8 cellular contexts compared by ENCODE assay signal in genomic region chr1:37553598-37553926, GRCh38. TPM values are rescaled to one million over a fixed set of nuclear protein-coding genes. Genes with fewer than 3 reads are reported as not detected.
DNase-seq lines count a peak whose midpoint lies in the region; ATAC-seq, FAIRE-seq and TF ChIP-seq lines count a peak whose summit lies in the region.

No MANE protein-coding gene starts in this region.

- no peak for TF ChIP-seq POLR2A in thyroid gland (IDR thresholded peaks at IDR 0.05)

- no peak for FAIRE-seq in keratinocyte (lab: Jason Lieb, UNC)

- peak overlapping the region; percentile 96 for H3K27ac Mint-ChIP-seq in activated CD8-positive, alpha-beta memory T cell treated with anti-CD3 and anti-CD28 coated beads, Interleukin-2, amount 10 ng/mL, durations not matched to agents 7 days and 5 days
- H3K27ac Mint-ChIP-seq in activated T-helper 2 cell treated with anti-CD3 and anti-CD28 coated beads, Interferon-gamma antibody, Interleukin-2, Interleukin-4, amounts not matched to agents 10 μg/mL and 5 μg/mL and 100 μg/mL, durations not matched to agents 14 hours and 24 hours and 36 hours: peak overlapping the region; percentile 93

- peak overlapping the region; percentile 86 for H2AFZ ChIP-seq in keratinocyte (ENCODE audit: control insufficient read depth, low read length)

- ATAC-seq in activated CD8-positive, alpha-beta memory T cell treated with anti-CD3 and anti-CD28 coated beads, Interleukin-2, amount 10 ng/mL, durations not matched to agents 7 days and 5 days: no peak
- no peak for ATAC-seq in GM19328 (IDR thresholded peaks at IDR 0.05; ENCODE audit: unreplicated experiment)
- no peak for ATAC-seq in HG03521 (IDR thresholded peaks at IDR 0.05; ENCODE audit: unreplicated experiment)
- no peak for ATAC-seq in GM21737 (IDR thresholded peaks at IDR 0.05; ENCODE audit: unreplicated experiment)

- H3K27me3 ChIP-seq in keratinocyte (ENCODE audit: control insufficient read depth, extremely low read depth, insufficient read depth, low read length): no peaks in the 10 kb centered on the region
- no peaks in the 10 kb centered on the region for H3K27me3 ChIP-seq in thyroid gland

- dilution Hi-C loops in keratinocyte (cut with MboI; ENCODE audit: extremely low pct_ligation_motif_present, low sequenced_read_pairs): no loop called here

- H3K79me2 ChIP-seq in keratinocyte (ENCODE audit: control insufficient read depth, insufficient read depth, low read length): peaks cover 41% of the 10 kb centered on the region

- WGBS in thyroid gland, 2 donors: 3 to 7% methylated on average over 11 of the region's 11 CpGs

- H4K20me1 ChIP-seq in keratinocyte (ENCODE audit: control insufficient read depth, extremely low read depth, insufficient read depth, low read length): no peaks in the 10 kb centered on the region

- CTCF ChIA-PET in activated CD8-positive, alpha-beta memory T cell treated with anti-CD3 and anti-CD28 coated beads, Interleukin-2, amount 10 ng/mL, durations not matched to agents 7 days and 5 days (lab: Charles Lee): interaction anchor here (1.0 to 2.0 kb wide), 7 partner anchors 39 to 307 kb away, joined by 3 to 11 read pairs (median 6); partner anchors contain the start of genes MEAF6 and MTF1

- H3K9me1 ChIP-seq in keratinocyte (ENCODE audit: control insufficient read depth, extremely low read depth, insufficient read depth, low read length): peaks cover 3% of the 10 kb centered on the region

- no peak for DNase-seq in activated CD8-positive, alpha-beta memory T cell treated with anti-CD3 and anti-CD28 coated beads, Interleukin-2, amount 10 ng/mL, durations not matched to agents 7 days and 5 days
- no peak for DNase-seq in activated CD8-positive, alpha-beta memory T cell treated with anti-CD3 and anti-CD28 coated beads for 24 hours
- no peak for DNase-seq in activated T-helper 2 cell treated with anti-CD3 and anti-CD28 coated beads, Interferon-gamma antibody, Interleukin-2, Interleukin-4, amounts not matched to agents 10 μg/mL and 5 μg/mL and 100 μg/mL, durations not matched to agents 14 hours and 24 hours and 36 hours (ENCODE audit: low spot score)
- DNase-seq in keratinocyte (ENCODE audit: low read depth, low spot score) (no peak), thyroid gland (no peak)

- H3K4me1 ChIP-seq in keratinocyte (ENCODE audit: control insufficient read depth, extremely low read depth, insufficient read depth, low read length): peaks cover 21% of the 10 kb centered on the region
- H3K4me1 ChIP-seq in thyroid gland: peaks cover 21 to 28% of the 10 kb centered on the region in 2 donors

- H3K4me1 Mint-ChIP-seq in activated CD8-positive, alpha-beta memory T cell treated with anti-CD3 and anti-CD28 coated beads, Interleukin-2, amount 10 ng/mL, durations not matched to agents 7 days and 5 days: peaks cover 55% of the 10 kb centered on the region
- H3K4me1 Mint-ChIP-seq in activated T-helper 2 cell treated with anti-CD3 and anti-CD28 coated beads, Interferon-gamma antibody, Interleukin-2, Interleukin-4, amounts not matched to agents 10 μg/mL and 5 μg/mL and 100 μg/mL, durations not matched to agents 14 hours and 24 hours and 36 hours (ENCODE audit: low read depth): peaks cover 41% of the 10 kb centered on the region

- peak overlapping the region; percentile 94 for H3K4me3 Mint-ChIP-seq in activated CD8-positive, alpha-beta memory T cell treated with anti-CD3 and anti-CD28 coated beads, Interleukin-2, amount 10 ng/mL, durations not matched to agents 7 days and 5 days
- H3K4me3 Mint-ChIP-seq in activated T-helper 2 cell treated with anti-CD3 and anti-CD28 coated beads, Interferon-gamma antibody, Interleukin-2, Interleukin-4, amounts not matched to agents 10 μg/mL and 5 μg/mL and 100 μg/mL, durations not matched to agents 14 hours and 24 hours and 36 hours (ENCODE audit: low read depth): peak overlapping the region; percentile 98

- peak overlapping the region; percentile 95 for H3K4me2 ChIP-seq in keratinocyte (ENCODE audit: control insufficient read depth, extremely low read depth, insufficient read depth, low read depth, low read length)

- TF ChIP-seq CTCF in keratinocyte (optimal IDR thresholded peaks at IDR 0.05 in 1 of 3, IDR thresholded peaks at IDR 0.05 in 1 of 3, conservative IDR thresholded peaks at IDR 0.05 in 1 of 3; ENCODE audit: extremely low read depth in 1 of 3, insufficient read depth in 2 of 3, low read length in 3 of 3): no peak
- no peak for TF ChIP-seq CTCF in thyroid gland (IDR thresholded peaks at IDR 0.05)

- H3K27me3 Mint-ChIP-seq in activated CD8-positive, alpha-beta memory T cell treated with anti-CD3 and anti-CD28 coated beads, Interleukin-2, amount 10 ng/mL, durations not matched to agents 7 days and 5 days: no peaks in the 10 kb centered on the region
- H3K27me3 Mint-ChIP-seq in activated T-helper 2 cell treated with anti-CD3 and anti-CD28 coated beads, Interferon-gamma antibody, Interleukin-2, Interleukin-4, amounts not matched to agents 10 μg/mL and 5 μg/mL and 100 μg/mL, durations not matched to agents 14 hours and 24 hours and 36 hours (ENCODE audit: low read depth): no peaks in the 10 kb centered on the region

- H3K9me3 ChIP-seq in keratinocyte (ENCODE audit: control insufficient read depth, low read depth, low read length) (no peaks in the 10 kb centered on the region), thyroid gland (no peaks in the 10 kb centered on the region)

- H3K27ac ChIP-seq in keratinocyte (ENCODE audit: control insufficient read depth, insufficient read depth, low read length) (peak overlapping the region; percentile 88), thyroid gland (peak overlapping the region in 2 of 3 donors; percentile 69 to 79)

- peaks cover 2 to 15% of the 10 kb centered on the region in 2 experiments for H3K36me3 ChIP-seq in keratinocyte (ENCODE audit: control insufficient read depth in 2 of 2, extremely low read depth in 1 of 2, insufficient read depth in 2 of 2, low read length in 2 of 2)
- H3K36me3 ChIP-seq in thyroid gland: peaks cover 0 to 20% of the 10 kb centered on the region in 2 donors

- H3K4me3 ChIP-seq in keratinocyte (ENCODE audit: control insufficient read depth in 2 of 3, extremely low read depth in 1 of 3, insufficient read depth in 2 of 3, low read depth in 1 of 3, low read length in 3 of 3) (peak overlapping the region; percentile 94 to 98 (median 98)), thyroid gland (replicated peaks in 1 of 3) (peak overlapping the region; percentile 97)

- intact Hi-C loops in activated T-helper 2 cell treated with anti-CD3 and anti-CD28 coated beads, Interferon-gamma antibody, Interleukin-2, Interleukin-4, amounts not matched to agents 10 μg/mL and 5 μg/mL and 100 μg/mL, durations not matched to agents 14 hours and 24 hours and 36 hours (cut with micrococcal nuclease): loop anchor here (5.0 kb wide), 3 partner anchors 41 to 254 kb away; partner anchors contain the start of genes C1orf122, MEAF6 and YRDC
- intact Hi-C loops in thyroid gland (cut with DNase I): loop anchor here (10.0 kb wide), 1 partner anchor 141 kb away; the partner anchor contains the start of gene CDCA8

- peaks cover 36% of the 10 kb centered on the region for H3K36me3 Mint-ChIP-seq in activated CD8-positive, alpha-beta memory T cell treated with anti-CD3 and anti-CD28 coated beads, Interleukin-2, amount 10 ng/mL, durations not matched to agents 7 days and 5 days
- H3K36me3 Mint-ChIP-seq in activated T-helper 2 cell treated with anti-CD3 and anti-CD28 coated beads, Interferon-gamma antibody, Interleukin-2, Interleukin-4, amounts not matched to agents 10 μg/mL and 5 μg/mL and 100 μg/mL, durations not matched to agents 14 hours and 24 hours and 36 hours (ENCODE audit: low read depth): peaks cover 49% of the 10 kb centered on the region

- H3K9ac ChIP-seq in keratinocyte (ENCODE audit: control insufficient read depth, extremely low read depth, insufficient read depth, low read length): peak overlapping the region; percentile 95

- H3K9me3 Mint-ChIP-seq in activated CD8-positive, alpha-beta memory T cell treated with anti-CD3 and anti-CD28 coated beads, Interleukin-2, amount 10 ng/mL, durations not matched to agents 7 days and 5 days (ENCODE audit: low read depth): no peaks in the 10 kb centered on the region
- H3K9me3 Mint-ChIP-seq in activated T-helper 2 cell treated with anti-CD3 and anti-CD28 coated beads, Interferon-gamma antibody, Interleukin-2, Interleukin-4, amounts not matched to agents 10 μg/mL and 5 μg/mL and 100 μg/mL, durations not matched to agents 14 hours and 24 hours and 36 hours: no peaks in the 10 kb centered on the region

RNA-seq across cellular contexts. Expression of gene SNIP1, which starts 0.5 kb away (rescaled TPM):
- 10 to 100 TPM; 28.4 to 29.4 TPM for total RNA-seq in activated CD8-positive, alpha-beta memory T cell treated with anti-CD3 and anti-CD28 coated beads, Interleukin-2, amount 10 ng/mL, durations not matched to agents 7 days and 5 days
- 26.1 and 27.8 TPM in 2 replicates for total RNA-seq in activated T-helper 2 cell treated with anti-CD3 and anti-CD28 coated beads, Interferon-gamma antibody, Interleukin-2, Interleukin-4, amounts not matched to agents 10 μg/mL and 5 μg/mL and 100 μg/mL, durations not matched to agents 14 hours and 24 hours and 36 hours
- polyA plus RNA-seq in keratinocyte: 6.7 to 8.9 TPM (median 7.1 TPM) in 3 replicates
- polyA plus RNA-seq in keratinocyte (2011; ENCODE audit: low read depth): 11.6 TPM
- polyA plus RNA-seq in keratinocyte (2011; cell fraction: cytosol; rRNA removed): 3.9 and 5.9 TPM in 2 replicates
- polyA plus RNA-seq in keratinocyte (2011; cell fraction: nucleus; rRNA removed): 12.5 and 16.8 TPM in 2 replicates
- polyA plus RNA-seq in keratinocyte (2012; ENCODE audit: low replicate concordance): 7.1 and 7.9 TPM in 2 replicates
- polyA minus RNA-seq in keratinocyte: 5.3 to 12.3 TPM (median 8.6 TPM) in 3 replicates
- 6.9 TPM for polyA minus RNA-seq in keratinocyte (2011; cell fraction: cytosol; rRNA and poly(A)+ RNA removed)
- 15.0 and 18.6 TPM in 2 replicates for polyA minus RNA-seq in keratinocyte (2011; cell fraction: nucleus; rRNA and poly(A)+ RNA removed)
- 10 to 100 TPM in 3 of 4 donors, 1 to 10 TPM in 1; 8.1 to 16.7 (median 13.0) TPM for total RNA-seq in thyroid gland

RNA-seq across cellular contexts. Expression of gene DNALI1, which starts 3.2 kb away (rescaled TPM):
- total RNA-seq in activated CD8-positive, alpha-beta memory T cell treated with anti-CD3 and anti-CD28 coated beads, Interleukin-2, amount 10 ng/mL, durations not matched to agents 7 days and 5 days: under 1 TPM; 0.26 to 0.30 TPM
- total RNA-seq in activated T-helper 2 cell treated with anti-CD3 and anti-CD28 coated beads, Interferon-gamma antibody, Interleukin-2, Interleukin-4, amounts not matched to agents 10 μg/mL and 5 μg/mL and 100 μg/mL, durations not matched to agents 14 hours and 24 hours and 36 hours: not detected in 2 replicates
- polyA plus RNA-seq in keratinocyte: 0.06 to 0.14 TPM (median 0.06 TPM) in 3 replicates
- not detected for polyA plus RNA-seq in keratinocyte (2011; ENCODE audit: low read depth)
- 0.03 TPM in 1 of 2 replicates, not detected in the other for polyA plus RNA-seq in keratinocyte (2011; cell fraction: cytosol; rRNA removed)
- 0.04 TPM in 1 of 2 replicates, not detected in the other for polyA plus RNA-seq in keratinocyte (2011; cell fraction: nucleus; rRNA removed)
- 0.04 and 0.18 TPM in 2 replicates for polyA plus RNA-seq in keratinocyte (2012; ENCODE audit: low replicate concordance)
- polyA minus RNA-seq in keratinocyte: 0.13 TPM in 1 of 3 replicates, not detected in the others
- not detected for polyA minus RNA-seq in keratinocyte (2011; cell fraction: cytosol; rRNA and poly(A)+ RNA removed)
- not detected in 2 replicates for polyA minus RNA-seq in keratinocyte (2011; cell fraction: nucleus; rRNA and poly(A)+ RNA removed)
- 10 to 100 TPM; 25.5 to 36.3 (median 26.0) TPM for total RNA-seq in thyroid gland

RNA-seq across cellular contexts. Expression of gene MEAF6, which starts 39.0 kb away (rescaled TPM):
- total RNA-seq in activated CD8-positive, alpha-beta memory T cell treated with anti-CD3 and anti-CD28 coated beads, Interleukin-2, amount 10 ng/mL, durations not matched to agents 7 days and 5 days: 10 to 100 TPM; 63.2 to 80.7 TPM
- 87.9 and 93.0 TPM in 2 replicates for total RNA-seq in activated T-helper 2 cell treated with anti-CD3 and anti-CD28 coated beads, Interferon-gamma antibody, Interleukin-2, Interleukin-4, amounts not matched to agents 10 μg/mL and 5 μg/mL and 100 μg/mL, durations not matched to agents 14 hours and 24 hours and 36 hours
- 38.9 to 51.9 TPM (median 49.3 TPM) in 3 replicates for polyA plus RNA-seq in keratinocyte
- 134 TPM for polyA plus RNA-seq in keratinocyte (2011; ENCODE audit: low read depth)
- polyA plus RNA-seq in keratinocyte (2011; cell fraction: cytosol; rRNA removed): 44.0 and 69.9 TPM in 2 replicates
- polyA plus RNA-seq in keratinocyte (2011; cell fraction: nucleus; rRNA removed): 38.9 and 49.7 TPM in 2 replicates
- 40.6 and 65.0 TPM in 2 replicates for polyA plus RNA-seq in keratinocyte (2012; ENCODE audit: low replicate concordance)
- 6.8 to 22.2 TPM (median 15.4 TPM) in 3 replicates for polyA minus RNA-seq in keratinocyte
- polyA minus RNA-seq in keratinocyte (2011; cell fraction: cytosol; rRNA and poly(A)+ RNA removed): 25.9 TPM
- polyA minus RNA-seq in keratinocyte (2011; cell fraction: nucleus; rRNA and poly(A)+ RNA removed): 12.2 and 14.7 TPM in 2 replicates
- 100 to 1,000 TPM in 2 of 4 donors, 10 to 100 TPM in 2; 78.9 to 109 (median 92.7) TPM for total RNA-seq in thyroid gland

RNA-seq across cellular contexts. Expression of gene GNL2, which starts 42.2 kb away (rescaled TPM):
- total RNA-seq in activated CD8-positive, alpha-beta memory T cell treated with anti-CD3 and anti-CD28 coated beads, Interleukin-2, amount 10 ng/mL, durations not matched to agents 7 days and 5 days: 10 to 100 TPM; 55.4 to 73.6 TPM
- 95.6 and 98.0 TPM in 2 replicates for total RNA-seq in activated T-helper 2 cell treated with anti-CD3 and anti-CD28 coated beads, Interferon-gamma antibody, Interleukin-2, Interleukin-4, amounts not matched to agents 10 μg/mL and 5 μg/mL and 100 μg/mL, durations not matched to agents 14 hours and 24 hours and 36 hours
- polyA plus RNA-seq in keratinocyte: 49.7 to 81.0 TPM (median 52.7 TPM) in 3 replicates
- polyA plus RNA-seq in keratinocyte (2011; ENCODE audit: low read depth): 225 TPM
- polyA plus RNA-seq in keratinocyte (2011; cell fraction: cytosol; rRNA removed): 38.2 and 48.0 TPM in 2 replicates
- polyA plus RNA-seq in keratinocyte (2011; cell fraction: nucleus; rRNA removed): 71.0 and 93.5 TPM in 2 replicates
- polyA plus RNA-seq in keratinocyte (2012; ENCODE audit: low replicate concordance): 43.2 and 100 TPM in 2 replicates
- polyA minus RNA-seq in keratinocyte: 27.2 to 64.3 TPM (median 40.2 TPM) in 3 replicates
- 49.5 TPM for polyA minus RNA-seq in keratinocyte (2011; cell fraction: cytosol; rRNA and poly(A)+ RNA removed)
- polyA minus RNA-seq in keratinocyte (2011; cell fraction: nucleus; rRNA and poly(A)+ RNA removed): 55.9 and 57.2 TPM in 2 replicates
- 10 to 100 TPM; 27.1 to 53.8 (median 33.3) TPM for total RNA-seq in thyroid gland

Comparison
In these comparisons a context has a peak if more than half of its experiments do, and no peak if none do; other contexts are left out.
1. RNA of gene DNALI1, which starts 3.2 kb away (total RNA-seq): 25.5 to 36.3 TPM in thyroid gland; 0.26 to 0.30 TPM in activated CD8-positive, alpha-beta memory T cell treated with anti-CD3 and anti-CD28 coated beads, Interleukin-2, amount 10 ng/mL, durations not matched to agents 7 days and 5 days and not detected in activated T-helper 2 cell treated with anti-CD3 and anti-CD28 coated beads, Interferon-gamma antibody, Interleukin-2, Interleukin-4, amounts not matched to agents 10 μg/mL and 5 μg/mL and 100 μg/mL, durations not matched to agents 14 hours and 24 hours and 36 hours; every median in the first group is over 10 times any median in the second.